In genomic region chr15:62566248-62566647, GRCh38 we compare ENCODE assay signal across 24 cellular contexts.
DNase-seq lines count a peak whose midpoint lies in the region; FAIRE-seq and TF ChIP-seq lines count a peak whose summit lies in the region.
"Had no signal": no experiment of that assay in that cellular context is flagged by ENCODE, and none has a peak within 500 bp of the region (broad histone marks: within the 10 kb centered on the region; RNA-seq: fewer than 3 reads in every experiment).

No MANE protein-coding gene starts in this region.

- CTCF ChIA-PET in mammary epithelial cell (lab: Charles Lee; ENCODE audit: low non-redundant PET) = no interaction called here
- CTCF ChIA-PET in MCF 10A (lab: Yijun Ruan, JAX) = no interaction called here
- CTCF ChIA-PET in HEK293T (lab: Yijun Ruan, JAX) = no interaction called here

- H3K4me1 Mint-ChIP-seq in MCF 10A (ENCODE audit: insufficient read depth, unreplicated experiment) = peaks cover 15% of the 10 kb centered on the region
- H3K4me1 Mint-ChIP-seq: T-cell had no signal

- H4K20me1 ChIP-seq in mammary epithelial cell (ENCODE audit: insufficient read depth, low read length) = no peaks in the 10 kb centered on the region
- H4K20me1 ChIP-seq in keratinocyte (ENCODE audit: control insufficient read depth, extremely low read depth, insufficient read depth, low read length) = no peaks in the 10 kb centered on the region

- H3K27ac Mint-ChIP-seq in MCF 10A (ENCODE audit: low read depth, unreplicated experiment) = no peak overlapping the region
- H3K27ac Mint-ChIP-seq: activated T-cell treated with anti-CD3 and anti-CD28 coated beads, Interleukin-2, amount 50 U/mL, for 24 hours; T-cell had no signal

- H3K9ac ChIP-seq in mammary epithelial cell (ENCODE audit: insufficient read depth, low read length) (no peak overlapping the region), adipocyte (ENCODE audit: low read length) (peak overlapping the region; percentile 20), keratinocyte (ENCODE audit: control insufficient read depth, extremely low read depth, insufficient read depth, low read length) (no peak overlapping the region)

- WGBS in mammary epithelial cell (ENCODE audit: low coverage, missing lambda C conversion rate) = 56% methylated on average over 5 of the region's 5 CpGs

- TF ChIP-seq CTCF in mammary epithelial cell (conservative IDR thresholded peaks at IDR 0.05 in 1 of 2, IDR thresholded peaks at IDR 0.05 in 1 of 2; ENCODE audit: extremely low read depth in 1 of 2, insufficient read depth in 1 of 2, low read depth in 1 of 2, low read length in 2 of 2) (no peak), MCF 10A (IDR thresholded peaks at IDR 0.05; ENCODE audit: unreplicated experiment) (no peak), keratinocyte (optimal IDR thresholded peaks at IDR 0.05 in 1 of 3, IDR thresholded peaks at IDR 0.05 in 1 of 3, conservative IDR thresholded peaks at IDR 0.05 in 1 of 3; ENCODE audit: extremely low read depth in 1 of 3, insufficient read depth in 2 of 3, low read length in 3 of 3) (no peak)

- BruUV-seq in mammary epithelial cell (replicated peaks; lab: Mats Ljungman, UMichigan) (no TSS peak), MCF 10A (replicated peaks; lab: Mats Ljungman, UMichigan) (no TSS peak)

- H3K4me1 ChIP-seq in mammary epithelial cell (ENCODE audit: insufficient read depth, low read length) (no peaks in the 10 kb centered on the region), adipocyte (ENCODE audit: control insufficient read depth, insufficient read depth, low read length) (peaks cover 42% of the 10 kb centered on the region), keratinocyte (ENCODE audit: control insufficient read depth, extremely low read depth, insufficient read depth, low read length) (peaks cover 7% of the 10 kb centered on the region)

- no peaks in the 10 kb centered on the region for H3K9me3 ChIP-seq in mammary epithelial cell (replicated peaks; ENCODE audit: insufficient read depth, low read length)
- no peaks in the 10 kb centered on the region for H3K9me3 ChIP-seq in adipocyte (ENCODE audit: control insufficient read depth, low read length)
- H3K9me3 ChIP-seq in keratinocyte (ENCODE audit: control insufficient read depth, low read depth, low read length) = no peaks in the 10 kb centered on the region
- H3K9me3 ChIP-seq: psoas muscle, upper lobe of right lung had no signal

- in situ Hi-C loops in mammary epithelial cell (cut with MboI; ENCODE audit: low sequenced_read_pairs in 2 of 2) = no loop called here
- in situ Hi-C loops in KBM-7 (cut with MboI; ENCODE audit: low pct_unique_long_range_greater_than_20kb, low sequenced_read_pairs) = no loop called here

- no peaks in the 10 kb centered on the region for H3K36me3 Mint-ChIP-seq in MCF 10A (ENCODE audit: insufficient read depth, unreplicated experiment)
- H3K36me3 Mint-ChIP-seq: T-cell had no signal

- H3K27me3 Mint-ChIP-seq in MCF 10A (ENCODE audit: insufficient read depth, unreplicated experiment) = no peaks in the 10 kb centered on the region

- H3K79me2 ChIP-seq in mammary epithelial cell (ENCODE audit: insufficient read depth, low read length) (no peaks in the 10 kb centered on the region), keratinocyte (ENCODE audit: control insufficient read depth, insufficient read depth, low read length) (no peaks in the 10 kb centered on the region)

- no peak for FAIRE-seq in keratinocyte (lab: Jason Lieb, UNC)
- FAIRE-seq: endometrium, kidney had no signal

- no peak overlapping the region for H3K27ac ChIP-seq in mammary epithelial cell (ENCODE audit: insufficient read depth, low read depth, low read length)
- H3K27ac ChIP-seq in keratinocyte (ENCODE audit: control insufficient read depth, insufficient read depth, low read length) = no peak overlapping the region
- H3K27ac ChIP-seq: psoas muscle, skin epidermis, upper lobe of right lung had no signal

- dilution Hi-C loops in mammary epithelial cell (cut with HindIII; ENCODE audit: low sequenced_read_pairs) = no loop called here
- dilution Hi-C loops in keratinocyte (cut with MboI; ENCODE audit: extremely low pct_ligation_motif_present, low sequenced_read_pairs) = no loop called here

- POLR2A ChIA-PET in MCF 10A (lab: Yijun Ruan, JAX) = no interaction called here
- POLR2A ChIA-PET in HEK293T (lab: Yijun Ruan, JAX) = no interaction called here

- H3K9me3 Mint-ChIP-seq in MCF 10A (ENCODE audit: unreplicated experiment) = no peaks in the 10 kb centered on the region
- H3K9me3 Mint-ChIP-seq: activated T-cell treated with anti-CD3 and anti-CD28 coated beads, Interleukin-2, amount 50 U/mL, for 24 hours; T-cell had no signal

- H2AFZ ChIP-seq in mammary epithelial cell (ENCODE audit: low read depth, low read length) (no peak overlapping the region), keratinocyte (ENCODE audit: control insufficient read depth, low read length) (no peak overlapping the region)

- DNase-seq in mammary epithelial cell (peak; percentile 13), MCF 10A (ENCODE audit: unreplicated experiment) (no peak), adipocyte (ENCODE audit: low read depth) (no peak), keratinocyte (ENCODE audit: low read depth, low spot score) (no peak), NOMO-1 treated with dmso at 0.1 percent for 144 hours (lab: John Stamatoyannopoulos, UW; ENCODE audit: unreplicated experiment) (no peak), KBM-7 (no peak), HEK293T (ENCODE audit: extremely low spot score) (no peak), DMS79 treated with DMSO at 0.1 percent for 48 hours (lab: John Stamatoyannopoulos, UW) (no peak)
- DNase-seq: 8988T; activated CD8-positive, alpha-beta memory T cell treated with anti-CD3 and anti-CD28 coated beads for 24 hours; activated gamma-delta T cell treated with Interleukin-2 at 50 U/mL for 16 hours; activated T-cell treated with anti-CD3 and anti-CD28 coated beads, Interleukin-2, amount 50 U/mL, for 24 hours; kidney; MM.1S; NCI-H1417; NCI-H2081; NCI-H446; psoas muscle; SHP77 treated with DMSO at 0.1 percent for 48 hours; stimulated activated CD4-positive, alpha-beta T cell treated with anti-CD3 and anti-CD28 coated beads, Interleukin-2, amount 100 ng/mL, for 24 hours; T-cell; upper lobe of right lung had no signal

- intact Hi-C loops in mammary epithelial cell (cut with micrococcal nuclease) = no loop called here
- intact Hi-C loops in MCF 10A (cut with micrococcal nuclease) = no loop called here

- H3K4me3 ChIP-seq in mammary epithelial cell (replicated peaks in 1 of 3; ENCODE audit: insufficient read depth in 1 of 3, low read depth in 2 of 3, low read length in 3 of 3) = no peak overlapping the region
- H3K4me3 ChIP-seq in adipocyte (ENCODE audit: low read length) = no peak overlapping the region
- no peak overlapping the region for H3K4me3 ChIP-seq in keratinocyte (ENCODE audit: control insufficient read depth in 2 of 3, extremely low read depth in 1 of 3, insufficient read depth in 2 of 3, low read depth in 1 of 3, low read length in 3 of 3)
- H3K4me3 ChIP-seq: psoas muscle, skin epidermis, upper lobe of right lung had no signal

- H3K27me3 ChIP-seq in mammary epithelial cell (ENCODE audit: insufficient read depth, low read length) = no peaks in the 10 kb centered on the region
- H3K27me3 ChIP-seq in adipocyte (replicated peaks; ENCODE audit: control insufficient read depth, insufficient read depth, low read length) = no peaks in the 10 kb centered on the region
- H3K27me3 ChIP-seq in keratinocyte (ENCODE audit: control insufficient read depth, extremely low read depth, insufficient read depth, low read length) = no peaks in the 10 kb centered on the region
- H3K27me3 ChIP-seq: upper lobe of right lung had no signal

- H3K4me3 Mint-ChIP-seq in MCF 10A (ENCODE audit: unreplicated experiment) = no peak overlapping the region
- H3K4me3 Mint-ChIP-seq: activated T-cell treated with anti-CD3 and anti-CD28 coated beads, Interleukin-2, amount 50 U/mL, for 24 hours; T-cell had no signal

- H3K4me2 ChIP-seq in mammary epithelial cell (ENCODE audit: insufficient read depth, low read depth, low read length) (no peak overlapping the region), keratinocyte (ENCODE audit: control insufficient read depth, extremely low read depth, insufficient read depth, low read depth, low read length) (peak overlapping the region; percentile 27)

- H3K36me3 ChIP-seq in mammary epithelial cell (ENCODE audit: insufficient read depth, low read length) = no peaks in the 10 kb centered on the region
- H3K36me3 ChIP-seq in adipocyte (ENCODE audit: control insufficient read depth, insufficient read depth, low read length, severe bottlenecking) = peaks cover 6% of the 10 kb centered on the region
- no peaks in the 10 kb centered on the region for H3K36me3 ChIP-seq in keratinocyte (ENCODE audit: control insufficient read depth in 2 of 2, extremely low read depth in 1 of 2, insufficient read depth in 2 of 2, low read length in 2 of 2)
- H3K36me3 ChIP-seq: upper lobe of right lung had no signal

- H3K9me1 ChIP-seq in keratinocyte (ENCODE audit: control insufficient read depth, extremely low read depth, insufficient read depth, low read length) = no peaks in the 10 kb centered on the region

TF ChIP-seq in HEK293T, 16 proteins besides CTCF, POLR2A, EP300 and RAD21:
- TF ChIP-seq SUZ12 (IDR thresholded peaks at IDR 0.05) = no peak
- TF ChIP-seq ZNF384 (IDR thresholded peaks at IDR 0.05) = no peak
